Comparison of ENCODE assay signal across 29 cellular contexts in the genomic region with DNA sequence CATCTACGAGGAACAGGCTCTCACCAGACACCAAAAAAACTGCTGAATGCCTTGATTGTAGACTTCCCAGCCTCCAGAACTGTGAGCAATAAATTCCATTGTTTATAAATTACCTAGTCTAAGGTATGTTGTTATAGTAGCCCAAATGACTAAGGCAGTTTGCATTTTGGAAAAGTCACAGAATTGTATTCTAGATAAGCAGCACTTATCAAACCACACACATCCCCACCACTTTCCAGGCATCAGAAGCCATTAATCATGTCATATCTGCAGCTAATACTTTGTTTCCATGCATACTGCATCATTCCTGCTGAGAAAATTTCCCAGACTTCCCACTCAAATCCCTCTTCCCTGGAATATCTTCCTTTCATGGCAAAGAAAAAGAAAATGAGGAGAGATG.
"Had no signal": no experiment of that assay in that cellular context is flagged by ENCODE, and none has a peak within 500 bp of the region (broad histone marks: within the 10 kb centered on the region; RNA-seq: fewer than 3 reads in every experiment).

No MANE protein-coding gene starts in this region.

- H3K9me3 ChIP-seq: adrenal gland, ascending aorta, esophagus muscularis mucosa had no signal

- H3K27ac ChIP-seq: adrenal gland, ascending aorta, brain microvascular endothelial cell, coronary artery, dorsolateral prefrontal cortex, esophagus muscularis mucosa, gastroesophageal sphincter, VCaP had no signal

- FAIRE-seq: bronchial epithelial cell had no signal

- H3K4me3 ChIP-seq: adrenal gland, ascending aorta, coronary artery, dorsolateral prefrontal cortex, esophagus muscularis mucosa, gastroesophageal sphincter had no signal

- H3K4me1 ChIP-seq: ascending aorta had no signal

- H3K27me3 ChIP-seq: ascending aorta, brain microvascular endothelial cell, esophagus muscularis mucosa, gastroesophageal sphincter had no signal

- ATAC-seq: activated naive CD8-positive, alpha-beta T cell treated with anti-CD3 and anti-CD28 coated beads, Interleukin-2, amount 50 U/mL, for 24 hours; activated T-cell treated with anti-CD3 and anti-CD28 coated beads, Interleukin-2, amount 50 U/mL, for 4 hours; effector memory CD8-positive, alpha-beta T cell; gastroesophageal sphincter; T-helper 17 cell; WTC11 had no signal

- DNase-seq: activated CD4-positive, alpha-beta memory T cell treated with anti-CD3 and anti-CD28 coated beads, Interleukin-2, amount 10 ng/mL, durations not matched to agents 7 days and 5 days; activated CD4-positive, alpha-beta T cell treated with anti-CD3 and anti-CD28 coated beads for 1 hour; activated CD4-positive, alpha-beta T cell treated with anti-CD3 and anti-CD28 coated beads for 4 hours; activated CD4-positive, alpha-beta T cell treated with anti-CD3 and anti-CD28 coated beads, Interleukin-2, amount 10 ng/mL, durations not matched to agents 7 days and 5 days; activated CD4-positive, alpha-beta T cell treated with anti-CD3 and anti-CD28 coated beads, Interleukin-2, amount 50 U/mL, for 4 hours; activated CD8-positive, alpha-beta memory T cell treated with anti-CD3 and anti-CD28 coated beads for 24 hours; activated effector memory CD4-positive, alpha-beta T cell treated with anti-CD3 and anti-CD28 coated beads, Interleukin-2, amount 50 U/mL, for 16 hours; activated naive CD4-positive, alpha-beta T cell treated with anti-CD3 and anti-CD28 coated beads for 36 hours; activated naive CD8-positive, alpha-beta T cell treated with anti-CD3 and anti-CD28 coated beads for 36 hours; activated naive CD8-positive, alpha-beta T cell treated with anti-CD3 and anti-CD28 coated beads, Interleukin-2, amount 50 U/mL, for 24 hours; activated T-cell treated with anti-CD3 and anti-CD28 coated beads, Interleukin-2, amount 50 U/mL, for 4 hours; adrenal gland; brain microvascular endothelial cell; dorsolateral prefrontal cortex; effector CD4-positive, alpha-beta T cell; effector memory CD8-positive, alpha-beta T cell; erythroblast; foreskin melanocyte; head of caudate nucleus; T-helper 1 cell; T-helper 17 cell; T1000 had no signal

- H3K36me3 ChIP-seq: adrenal gland, ascending aorta, brain microvascular endothelial cell, esophagus muscularis mucosa, gastroesophageal sphincter had no signal
